8 cellular contexts compared by ENCODE assay signal in genomic region chr2:190947711-190948251, GRCh38.
A peak's percentile ranks its signal among the peaks of the same experiment; 100 is the strongest.
DNase-seq lines count a peak whose midpoint lies in the region; ATAC-seq and TF ChIP-seq lines count a peak whose summit lies in the region.

No MANE protein-coding gene starts in this region.

- H2BK12ac ChIP-seq in trophoblast cell (ENCODE audit: low read length): no peak overlapping the region

- DNase-seq in AML-193 (lab: John Stamatoyannopoulos, UW) (peak; percentile 53 to 71), Panc1 (ENCODE audit: low read depth, low spot score) (no peak), trophoblast cell (peak; percentile 63 to 85), SK-N-DZ (ENCODE audit: low spot score) (no peak)
- no peak for DNase-seq in activated CD8-positive, alpha-beta memory T cell treated with anti-CD3 and anti-CD28 coated beads for 24 hours

- H3K27me3 ChIP-seq in Panc1 (ENCODE audit: control insufficient read depth, insufficient read depth, low read length): no peaks in the 10 kb centered on the region
- no peaks in the 10 kb centered on the region for H3K27me3 ChIP-seq in trophoblast cell (ENCODE audit: insufficient read depth, low read length)

- no peak overlapping the region for H3K18ac ChIP-seq in trophoblast cell (ENCODE audit: low read length)

- no TSS peak for BruUV-seq in Panc1 (replicated peaks; lab: Mats Ljungman, UMichigan)

- no peak overlapping the region for H3K4ac ChIP-seq in trophoblast cell (ENCODE audit: low read depth, low read length)

- no peak overlapping the region for H4K8ac ChIP-seq in trophoblast cell (ENCODE audit: low read depth, low read length)

- no peaks in the 10 kb centered on the region for H3K36me3 ChIP-seq in Panc1 (ENCODE audit: control insufficient read depth, insufficient read depth, low read length)
- H3K36me3 ChIP-seq in trophoblast cell (ENCODE audit: control insufficient read depth in 1 of 2, insufficient read depth in 2 of 2, low read length in 2 of 2): no peaks in the 10 kb centered on the region

- H4K12ac ChIP-seq in trophoblast cell (ENCODE audit: low read depth, low read length): no peak overlapping the region

- no peak overlapping the region for H2BK120ac ChIP-seq in trophoblast cell (ENCODE audit: insufficient read depth, low read length, poor library complexity)

- H3K79me1 ChIP-seq in trophoblast cell (ENCODE audit: low read length): no peaks in the 10 kb centered on the region

- H3K4me2 ChIP-seq in trophoblast cell (ENCODE audit: low read length): no peak overlapping the region

- no peak overlapping the region for H3K14ac ChIP-seq in trophoblast cell (ENCODE audit: low read length)

- H3K4me1 ChIP-seq in Panc1 (ENCODE audit: control insufficient read depth, insufficient read depth, low read length): peaks cover 8% of the 10 kb centered on the region; the same call in 1 of the 2 replicates
- H3K4me1 ChIP-seq in trophoblast cell (ENCODE audit: control insufficient read depth in 1 of 2, insufficient read depth in 2 of 2, low read length in 2 of 2): peaks cover 0 to 2% of the 10 kb centered on the region in 2 experiments

- in situ Hi-C loops in Panc1 (cut with HindIII; ENCODE audit: low pct_unique_long_range_greater_than_20kb, low sequenced_read_pairs): no loop called here

- H3K9ac ChIP-seq in trophoblast cell (ENCODE audit: low read length): no peak overlapping the region

- intact Hi-C loops in Panc1 (cut with micrococcal nuclease; ENCODE audit: unreplicated experiment): no loop called here

- no peak overlapping the region; the same call in 1 of the 2 replicates for H3K27ac ChIP-seq in Panc1 (ENCODE audit: low read length)
- peak overlapping the region; percentile 20 for H3K27ac ChIP-seq in trophoblast cell (ENCODE audit: low read depth, low read length)

- H2BK5ac ChIP-seq in trophoblast cell (ENCODE audit: low read depth, low read length, poor library complexity): no peak overlapping the region

- TF ChIP-seq CTCF in Panc1 (IDR thresholded peaks at IDR 0.05): no peak

- CTCF ChIA-PET in Panc1 (lab: Charles Lee): no interaction called here

- H3K4me3 ChIP-seq in Panc1 (ENCODE audit: low read depth in 2 of 2, low read length in 2 of 2) (no peak overlapping the region), trophoblast cell (ENCODE audit: low read depth, low read length) (no peak overlapping the region)

- ATAC-seq in GM18858 (IDR thresholded peaks at IDR 0.05; ENCODE audit: unreplicated experiment) (peak; percentile 67), HG03066 (IDR thresholded peaks at IDR 0.05; ENCODE audit: low read depth, unreplicated experiment) (peak; percentile 73), Panc1 (peak; percentile 39; the same call in 1 of the 2 replicates), esophagus mucosa (peak; percentile 59)

- POLR2A ChIA-PET in Panc1 (lab: Charles Lee): no interaction called here

- no peak overlapping the region for H4K91ac ChIP-seq in trophoblast cell (ENCODE audit: low read depth, low read length)

- H3K79me2 ChIP-seq in trophoblast cell (ENCODE audit: control insufficient read depth, insufficient read depth, low read length, poor library complexity): no peaks in the 10 kb centered on the region

- no peak overlapping the region for H3K23ac ChIP-seq in trophoblast cell (ENCODE audit: low read length)

- no peak overlapping the region for H2AFZ ChIP-seq in trophoblast cell (ENCODE audit: insufficient read depth, low read length, poor library complexity)

- H3K9me3 ChIP-seq in Panc1 (ENCODE audit: control insufficient read depth, insufficient read depth, low read depth, low read length) (no peaks in the 10 kb centered on the region), trophoblast cell (ENCODE audit: insufficient read depth, low read depth, low read length) (no peaks in the 10 kb centered on the region)

- WGBS in trophoblast cell (ENCODE audit: extremely low coverage, insufficient coverage, insufficient read length): no CpG with 5 or more reads among the region's 2 CpGs

- no peak overlapping the region for H2AK5ac ChIP-seq in trophoblast cell (ENCODE audit: low read length)

Comparison
In these comparisons a context has a peak if more than half of its experiments do, and no peak if none do; other contexts are left out.
1. DNase-seq: peak in AML-193 (2 of 2) and trophoblast cell (2 of 2); none in Panc1 (single experiment), SK-N-DZ (single experiment) and activated CD8-positive, alpha-beta memory T cell treated with anti-CD3 and anti-CD28 coated beads for 24 hours (single experiment).
2. Peak in every context shown above with its lines, with median percentiles within 50 percentile points of each other: ATAC-seq.